Comparison of ENCODE assay signal across 22 cellular contexts in the genomic region with DNA sequence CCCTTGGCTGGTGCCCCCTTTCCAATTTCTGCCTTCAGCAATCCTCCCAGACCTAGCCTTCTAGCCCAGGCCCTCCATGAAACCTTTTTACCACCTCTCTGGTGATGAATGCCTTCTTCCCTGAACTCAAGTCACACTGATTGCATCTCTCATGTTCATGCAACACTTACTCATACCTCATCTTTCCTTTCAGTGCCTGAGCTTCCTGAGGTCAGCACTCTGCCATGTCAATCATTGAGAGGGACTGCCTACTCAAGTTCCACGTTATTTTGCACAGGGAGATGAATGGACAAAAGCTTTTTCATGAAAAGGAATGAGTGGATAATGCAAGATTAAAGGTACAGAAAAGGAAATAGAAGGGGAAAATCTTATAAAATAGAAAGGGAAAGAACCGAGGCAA.
"Had no signal": no experiment of that assay in that cellular context is flagged by ENCODE, and none has a peak within 500 bp of the region (broad histone marks: within the 10 kb centered on the region; RNA-seq: fewer than 3 reads in every experiment).

No MANE protein-coding gene starts in this region.

- H3K4me1 ChIP-seq: adrenal gland, ascending aorta, colonic mucosa, foreskin keratinocyte, testis had no signal

- H3K4me3 ChIP-seq: adrenal gland, ascending aorta, colonic mucosa, lower lobe of right lung, testis, vagina had no signal

- H3K27me3 ChIP-seq: ascending aorta, testis, vagina had no signal

- ATAC-seq: activated CD4-positive, CD25-positive, alpha-beta regulatory T cell treated with anti-CD3 and anti-CD28 coated beads, Interleukin-2, amount 50 U/mL, for 24 hours; activated CD8-positive, alpha-beta T cell treated with anti-CD3 and anti-CD28 coated beads, Interleukin-2, amount 10 ng/mL, durations not matched to agents 7 days and 5 days; foreskin keratinocyte; lower lobe of right lung; naive thymus-derived CD4-positive, alpha-beta T cell; sciatic nerve; stimulated activated memory B cell treated with anti-CD40 and anti-IgM and Interleukin-4, amounts not matched to agents 10 μg/mL and 1 μg/mL and 100 μg/mL, for 72 hours had no signal

- H3K9me3 ChIP-seq: adrenal gland, ascending aorta, colonic mucosa, lower lobe of right lung, testis, vagina had no signal

- FAIRE-seq: keratinocyte, small intestine had no signal

- H3K36me3 ChIP-seq: adrenal gland, ascending aorta, colonic mucosa, lower lobe of right lung, vagina had no signal

- DNase-seq: activated CD4-positive, alpha-beta T cell treated with anti-CD3 and anti-CD28 coated beads, Interleukin-2, amount 50 U/mL, for 1 hour; activated CD8-positive, alpha-beta T cell treated with anti-CD3 and anti-CD28 coated beads, Interleukin-2, amount 10 ng/mL, durations not matched to agents 7 days and 5 days; activated gamma-delta T cell treated with Interleukin-2 at 50 U/mL for 16 hours; adrenal gland; colonic mucosa; endodermal cell; lower lobe of right lung; naive thymus-derived CD4-positive, alpha-beta T cell; occipital lobe; posterior cingulate gyrus; small intestine; stimulated activated CD4-positive, alpha-beta T cell treated with anti-CD3 and anti-CD28 coated beads, Interleukin-2, amount 100 ng/mL, for 24 hours; testis; trophoblast cell had no signal

- H3K27ac ChIP-seq: adrenal gland, ascending aorta, colonic mucosa, foreskin keratinocyte, lower lobe of right lung, testis, vagina, VCaP had no signal
